In genomic region chr4:40231464-40231863, GRCh38 we compare ENCODE assay signal across 20 cellular contexts. TPM values are rescaled to one million over a fixed set of nuclear protein-coding genes. Genes with fewer than 3 reads are reported as not detected.
DNase-seq lines count a peak whose midpoint lies in the region; ATAC-seq, FAIRE-seq and TF ChIP-seq lines count a peak whose summit lies in the region.
"Had no signal": no experiment of that assay in that cellular context is flagged by ENCODE, and none has a peak within 500 bp of the region (broad histone marks: within the 10 kb centered on the region; RNA-seq: fewer than 3 reads in every experiment).

No MANE protein-coding gene starts in this region.

- ATAC-seq in stimulated activated naive CD8-positive, alpha-beta T cell treated with anti-CD3 and anti-CD28 coated beads, Interleukin-15, Interleukin-2, amounts not matched to agents 100 U/mL and 50 U/mL, for 24 hours, result no peak
- ATAC-seq in T-helper 17 cell, result peak; percentile 8
- ATAC-seq in effector memory CD8-positive, alpha-beta T cell (replicated peaks), result no peak
- ATAC-seq: esophagus mucosa had no signal

- H3K27ac Mint-ChIP-seq in stimulated activated naive CD8-positive, alpha-beta T cell treated with anti-CD3 and anti-CD28 coated beads, Interleukin-15, Interleukin-2, amounts not matched to agents 100 ng/mL and 50 ng/mL, for 24 hours, result peak overlapping the region; percentile 99
- H3K27ac Mint-ChIP-seq in T-helper 17 cell, result peak overlapping the region; percentile 98
- peak overlapping the region; percentile 57 to 86 for H3K27ac Mint-ChIP-seq in effector memory CD8-positive, alpha-beta T cell

- H3K9me3 ChIP-seq in T-helper 17 cell (ENCODE audit: control insufficient read depth, low read length, poor library complexity, severe bottlenecking) (no peaks in the 10 kb centered on the region), thymus (ENCODE audit: control insufficient read depth) (no peaks in the 10 kb centered on the region)
- H3K9me3 ChIP-seq: prostate gland, tibial artery had no signal

- no peak for TF ChIP-seq POLR2A in GM12892 (IDR thresholded peaks at IDR 0.05; ENCODE audit: low read depth, low read length)

- H3K36me3 Mint-ChIP-seq in stimulated activated naive CD8-positive, alpha-beta T cell treated with anti-CD3 and anti-CD28 coated beads, Interleukin-15, Interleukin-2, amounts not matched to agents 100 ng/mL and 50 ng/mL, for 24 hours (ENCODE audit: low read depth), result peaks cover 77% of the 10 kb centered on the region
- H3K36me3 Mint-ChIP-seq in T-helper 17 cell (ENCODE audit: low read depth), result peaks cover 8% of the 10 kb centered on the region
- peaks cover 89% of the 10 kb centered on the region for H3K36me3 Mint-ChIP-seq in effector memory CD8-positive, alpha-beta T cell (ENCODE audit: insufficient read depth)

- FAIRE-seq in GM12892 (lab: Jason Lieb, UNC), result no peak

- H3K4me3 ChIP-seq in thymus (ENCODE audit: low read length), result no peak overlapping the region
- H3K4me3 ChIP-seq: prostate gland, tibial artery had no signal

- H3K9me3 Mint-ChIP-seq in stimulated activated naive CD8-positive, alpha-beta T cell treated with anti-CD3 and anti-CD28 coated beads, Interleukin-15, Interleukin-2, amounts not matched to agents 100 ng/mL and 50 ng/mL, for 24 hours, result no peaks in the 10 kb centered on the region
- peaks cover 0 to 2% of the 10 kb centered on the region in 2 donors for H3K9me3 Mint-ChIP-seq in effector memory CD8-positive, alpha-beta T cell

- DNase-seq in stimulated activated naive CD8-positive, alpha-beta T cell treated with anti-CD3 and anti-CD28 coated beads, Interleukin-15, Interleukin-2, amounts not matched to agents 100 U/mL and 50 U/mL, for 24 hours, result no peak
- no peak for DNase-seq in T-helper 17 cell
- no peak for DNase-seq in effector memory CD8-positive, alpha-beta T cell
- DNase-seq in activated CD4-positive, CD25-positive, alpha-beta regulatory T cell treated with anti-CD3 and anti-CD28 coated beads, Interleukin-2, amount 50 U/mL, for 72 hours, result no peak
- no peak for DNase-seq in GM12892 (ENCODE audit: insufficient read length)
- DNase-seq in NCI-H2029 (lab: John Stamatoyannopoulos, UW), result no peak
- DNase-seq: AML-193, anterior cingulate cortex, cortex of kidney, NCI-H187 treated with DMSO at 0.1 percent for 48 hours, NCI-H69, RPMI8226, T-helper 9 cell, tibial artery had no signal

- peaks cover 23% of the 10 kb centered on the region for H3K36me3 ChIP-seq in thymus (ENCODE audit: control insufficient read depth, insufficient read depth)
- H3K36me3 ChIP-seq: prostate gland, tibial artery had no signal

- no peaks in the 10 kb centered on the region for H3K27me3 ChIP-seq in thymus (ENCODE audit: control insufficient read depth, insufficient read depth)
- H3K27me3 ChIP-seq: tibial artery had no signal

- peaks cover 98% of the 10 kb centered on the region for H3K4me1 Mint-ChIP-seq in stimulated activated naive CD8-positive, alpha-beta T cell treated with anti-CD3 and anti-CD28 coated beads, Interleukin-15, Interleukin-2, amounts not matched to agents 100 ng/mL and 50 ng/mL, for 24 hours (ENCODE audit: low read depth)
- H3K4me1 Mint-ChIP-seq in T-helper 17 cell, result peaks cover 62% of the 10 kb centered on the region
- peaks cover 60 to 84% of the 10 kb centered on the region in 2 donors for H3K4me1 Mint-ChIP-seq in effector memory CD8-positive, alpha-beta T cell (ENCODE audit: low read depth in 2 of 2)

- peak overlapping the region; percentile 77 for H3K4me3 Mint-ChIP-seq in stimulated activated naive CD8-positive, alpha-beta T cell treated with anti-CD3 and anti-CD28 coated beads, Interleukin-15, Interleukin-2, amounts not matched to agents 100 ng/mL and 50 ng/mL, for 24 hours
- H3K4me3 Mint-ChIP-seq in T-helper 17 cell, result peak overlapping the region; percentile 84
- peak overlapping the region; percentile 69 to 82 for H3K4me3 Mint-ChIP-seq in effector memory CD8-positive, alpha-beta T cell

- peaks cover 45% of the 10 kb centered on the region for H3K4me1 ChIP-seq in thymus (ENCODE audit: control insufficient read depth, insufficient read depth, low read length)
- H3K4me1 ChIP-seq: prostate gland, tibial artery had no signal

- H3K27me3 Mint-ChIP-seq in stimulated activated naive CD8-positive, alpha-beta T cell treated with anti-CD3 and anti-CD28 coated beads, Interleukin-15, Interleukin-2, amounts not matched to agents 100 ng/mL and 50 ng/mL, for 24 hours, result no peaks in the 10 kb centered on the region
- H3K27me3 Mint-ChIP-seq in T-helper 17 cell, result no peaks in the 10 kb centered on the region
- no peaks in the 10 kb centered on the region for H3K27me3 Mint-ChIP-seq in effector memory CD8-positive, alpha-beta T cell

- peak overlapping the region; percentile 83 for H3K27ac ChIP-seq in thymus (ENCODE audit: low read depth)
- H3K27ac ChIP-seq: prostate gland, tibial artery had no signal

- WGBS in thymus, result 90% methylated on average over 7 of the region's 7 CpGs

RNA-seq across cellular contexts. Expression of gene RHOH, which starts 34.6 kb away (rescaled TPM):
- total RNA-seq in T-helper 17 cell, result 100 to 1,000 TPM; 439 to 459 TPM
- polyA plus RNA-seq in thymus, result 71.2 TPM
- polyA plus RNA-seq in GM12892 (2012; ENCODE audit: missing spikeins), result 93.6 TPM
- total RNA-seq: Daoy, M059J had no signal
